Comparison of ENCODE assay signal across 8 cellular contexts in genomic region chr2:223941579-223942277, GRCh38. TPM values are rescaled to one million over a fixed set of nuclear protein-coding genes. Genes with fewer than 3 reads are reported as not detected.
DNase-seq lines count a peak whose midpoint lies in the region; ATAC-seq and TF ChIP-seq lines count a peak whose summit lies in the region.

No MANE protein-coding gene starts in this region.

- H3K4me1 Mint-ChIP-seq in Caco-2 (ENCODE audit: low read depth, unreplicated experiment): peaks cover 26% of the 10 kb centered on the region

- peak; percentile 42 for ATAC-seq in GM21576 (IDR thresholded peaks at IDR 0.05; ENCODE audit: unreplicated experiment)
- peak in 1 of 2 donors; percentile 8 for ATAC-seq in gastrocnemius medialis

- no peak overlapping the region for H3K4me3 Mint-ChIP-seq in Caco-2 (ENCODE audit: unreplicated experiment)

- no peaks in the 10 kb centered on the region for H3K27me3 Mint-ChIP-seq in Caco-2 (ENCODE audit: insufficient read depth, unreplicated experiment)

- TF ChIP-seq POLR2A in gastrocnemius medialis (IDR thresholded peaks at IDR 0.05): no peak

- H3K4me2 ChIP-seq in Loucy (ENCODE audit: low read depth, low read length, poor library complexity, severe bottlenecking): peak overlapping the region; percentile 48

- H3K27me3 ChIP-seq in Caco-2 (replicated peaks; ENCODE audit: control insufficient read depth, insufficient read depth, low read length): no peaks in the 10 kb centered on the region
- no peaks in the 10 kb centered on the region for H3K27me3 ChIP-seq in Loucy (ENCODE audit: insufficient read depth, low read length, poor library complexity, severe bottlenecking)
- H3K27me3 ChIP-seq in gastrocnemius medialis: no peaks in the 10 kb centered on the region

- H3K9me3 ChIP-seq in Caco-2 (no peaks in the 10 kb centered on the region), Loucy (ENCODE audit: insufficient read depth, low read depth, low read length) (no peaks in the 10 kb centered on the region), gastrocnemius medialis (no peaks in the 10 kb centered on the region)

- peaks cover 33% of the 10 kb centered on the region for H3K36me3 Mint-ChIP-seq in Caco-2 (ENCODE audit: insufficient read depth, unreplicated experiment)

- H3F3A ChIP-seq in Loucy (ENCODE audit: low read depth): no peaks in the 10 kb centered on the region

- intact Hi-C loops in Caco-2 (cut with micrococcal nuclease; ENCODE audit: unreplicated experiment): no loop called here
- intact Hi-C loops in gastrocnemius medialis (cut with DNase I; ENCODE audit: low total_unique reads): no loop called here
- intact Hi-C loops in head of caudate nucleus (cut with DNase I): no loop called here

- no peaks in the 10 kb centered on the region for H3K36me3 ChIP-seq in Caco-2 (ENCODE audit: control insufficient read depth, insufficient read depth, low read length)
- H3K36me3 ChIP-seq in Loucy (ENCODE audit: insufficient read depth, low read length): no peaks in the 10 kb centered on the region
- no peaks in the 10 kb centered on the region for H3K36me3 ChIP-seq in gastrocnemius medialis

- peaks cover 57% of the 10 kb centered on the region for H3K79me2 ChIP-seq in Loucy (ENCODE audit: insufficient read depth, low read length)

- H3K4me3 ChIP-seq in Caco-2 (ENCODE audit: low read depth, low read length) (no peak overlapping the region), Loucy (ENCODE audit: low read length, poor library complexity, severe bottlenecking) (peak overlapping the region; percentile 21), gastrocnemius medialis (no peak overlapping the region)

- BruUV-seq in Caco-2 (replicated peaks; lab: Mats Ljungman, UMichigan): no TSS peak

- H3K9ac ChIP-seq in Loucy (ENCODE audit: low read depth, low read length, poor library complexity, severe bottlenecking): no peak overlapping the region

- peak overlapping the region; percentile 8 to 55 (median 32) for H3K27ac ChIP-seq in gastrocnemius medialis

- DNase-seq in Caco-2 (peak; percentile 46 to 66), astrocyte of the hippocampus (ENCODE audit: low read depth, low spot score) (peak; percentile 88), gastrocnemius medialis (no peak), RKO (ENCODE audit: low spot score) (no peak), T-helper 9 cell (no peak), head of caudate nucleus (no peak)

- H3K27ac Mint-ChIP-seq in Caco-2 (ENCODE audit: unreplicated experiment): peak overlapping the region; percentile 19

- peaks cover 7% of the 10 kb centered on the region for H4K20me1 ChIP-seq in Loucy (ENCODE audit: insufficient read depth, low read length, poor library complexity, severe bottlenecking)

- H2AFZ ChIP-seq in Loucy (ENCODE audit: low read length): no peak overlapping the region

- H3K9me3 Mint-ChIP-seq in Caco-2 (ENCODE audit: unreplicated experiment): no peaks in the 10 kb centered on the region

- TF ChIP-seq CTCF in Caco-2 (IDR thresholded peaks at IDR 0.05; ENCODE audit: insufficient read depth in 1 of 2, low read depth in 1 of 2, low read length in 1 of 2, severe bottlenecking in 1 of 2, unreplicated experiment in 1 of 2) (no peak), Loucy (conservative IDR thresholded peaks at IDR 0.05; ENCODE audit: low read length) (no peak), gastrocnemius medialis (IDR thresholded peaks at IDR 0.05 in 4 of 5, conservative IDR thresholded peaks at IDR 0.05 in 1 of 5) (no peak)

- CTCF ChIA-PET in Caco-2 (lab: Charles Lee): interaction anchor here (0.6 to 0.7 kb wide), 3 partner anchors 29 to 1153 kb away, joined by 3 read pairs; no protein-coding TSS in a partner anchor

- POLR2A ChIA-PET in Caco-2 (lab: Charles Lee): no interaction called here

- peaks cover 47% of the 10 kb centered on the region for H3K4me1 ChIP-seq in Caco-2
- H3K4me1 ChIP-seq in Loucy (ENCODE audit: insufficient read depth, low read length, poor library complexity, severe bottlenecking): peaks cover 43% of the 10 kb centered on the region
- H3K4me1 ChIP-seq in gastrocnemius medialis: peaks cover 43 to 44% of the 10 kb centered on the region in 2 donors

- in situ Hi-C loops in gastrocnemius medialis (cut with MboI; ENCODE audit: low sequenced_read_pairs in 4 of 4): no loop called here

- H3K9me2 ChIP-seq in Loucy (replicated peaks; ENCODE audit: low read depth, low read length): no peaks in the 10 kb centered on the region

RNA-seq across cellular contexts. Expression of gene WDFY1, which starts 3.4 kb away (rescaled TPM):
- 110 and 123 TPM in 2 replicates for total RNA-seq in Caco-2 (2022)
- 10 to 100 TPM; 12.0 to 25.7 (median 17.1) TPM for total RNA-seq in gastrocnemius medialis

RNA-seq across cellular contexts. Expression of gene MRPL44, which starts 15.5 kb away (rescaled TPM):
- 64.9 and 66.6 TPM in 2 replicates for total RNA-seq in Caco-2 (2022)
- 10 to 100 TPM; 25.8 to 40.6 (median 33.7) TPM for total RNA-seq in gastrocnemius medialis

Comparison
In these comparisons a context has a peak if more than half of its experiments do, and no peak if none do; other contexts are left out.
1. DNase-seq: peak in Caco-2 (2 of 2) and astrocyte of the hippocampus (single experiment); none in gastrocnemius medialis (0 of 2), RKO (single experiment), T-helper 9 cell (single experiment) and head of caudate nucleus (0 of 42).